In the genomic region with DNA sequence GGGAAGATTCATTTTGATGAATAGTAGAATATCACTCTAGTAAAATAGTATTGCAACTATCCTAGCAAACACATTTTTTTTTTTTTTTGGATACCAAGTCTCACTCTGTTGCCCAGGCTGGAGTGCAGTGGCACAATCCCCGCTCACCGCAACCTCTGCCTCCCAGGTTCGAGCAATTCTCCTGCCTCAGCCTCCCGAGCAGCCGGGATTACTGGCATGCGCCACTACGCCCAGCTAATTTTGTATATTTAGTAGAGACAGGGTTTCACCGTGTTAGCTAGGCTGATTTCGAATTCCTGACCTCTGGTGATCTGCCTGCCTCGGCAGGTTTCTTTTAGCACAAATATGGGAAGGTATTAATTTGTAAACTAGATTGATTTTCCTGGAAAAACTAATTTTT, we compare ENCODE assay signal across 5 cellular contexts.
"Had no signal": no experiment of that assay in that cellular context is flagged by ENCODE, and none has a peak within 500 bp of the region (broad histone marks: within the 10 kb centered on the region; RNA-seq: fewer than 3 reads in every experiment).

No MANE protein-coding gene starts in this region.

- DNase-seq: GM23248, H9, HCEC 1CT, KBM-7 had no signal

- H3K27ac ChIP-seq: GM23248 had no signal

- H3K4me1 Mint-ChIP-seq: IgD-negative memory B cell had no signal

- H3K27ac Mint-ChIP-seq: IgD-negative memory B cell had no signal

- H3K4me3 Mint-ChIP-seq: H9, IgD-negative memory B cell had no signal

- H3K9me3 Mint-ChIP-seq: H9, IgD-negative memory B cell had no signal

- H3K27me3 Mint-ChIP-seq: IgD-negative memory B cell had no signal

- H3K4me3 ChIP-seq: GM23248 had no signal

- H2AFZ ChIP-seq: GM23248 had no signal
